25 cellular contexts compared by ENCODE assay signal in genomic region chr22:20491346-20491745, GRCh38.
"Had no signal": no experiment of that assay in that cellular context is flagged by ENCODE, and none has a peak within 500 bp of the region (broad histone marks: within the 10 kb centered on the region; RNA-seq: fewer than 3 reads in every experiment).

No MANE protein-coding gene starts in this region.

- H3K27ac Mint-ChIP-seq: nephron; neural progenitor cell; stimulated activated memory B cell treated with anti-CD40 and anti-IgM and Interleukin-4, amounts not matched to agents 10 μg/mL and 1 μg/mL and 100 μg/mL, for 72 hours had no signal

- H3K9me3 Mint-ChIP-seq: immature natural killer cell; memory B cell; nephron; neural progenitor cell; stimulated activated memory B cell treated with anti-CD40 and anti-IgM and Interleukin-4, amounts not matched to agents 10 μg/mL and 1 μg/mL and 100 μg/mL, for 72 hours had no signal

- DNase-seq: dermis blood vessel endothelial cell; effector memory CD4-positive, alpha-beta T cell; erythroblast; esophagus squamous epithelium; foreskin melanocyte; glutamatergic neuron; hypothalamus; immature natural killer cell; islet precursor cell; left ventricle myocardium superior; nucleus accumbens; psoas muscle; spleen; stimulated activated CD4-positive, alpha-beta T cell treated with anti-CD3 and anti-CD28 coated beads, Interleukin-4, amount 100 ng/mL, for 4 hours; stimulated activated naive CD8-positive, alpha-beta T cell treated with anti-CD3 and anti-CD28 coated beads, Interleukin-15, Interleukin-2, amounts not matched to agents 100 U/mL and 50 U/mL, for 24 hours had no signal

- H3K9me3 ChIP-seq: esophagus squamous epithelium, psoas muscle, spleen, thoracic aorta, tibial nerve had no signal

- H2AFZ ChIP-seq: neural progenitor cell had no signal

- H3K4me3 ChIP-seq: coronary artery, esophagus squamous epithelium, lung, neural progenitor cell, psoas muscle, skin epidermis, spleen, thoracic aorta, tibial nerve had no signal

- H3K27me3 ChIP-seq: esophagus squamous epithelium, spleen, tibial nerve had no signal

- H3K4me3 Mint-ChIP-seq: memory B cell; neural progenitor cell; stimulated activated memory B cell treated with anti-CD40 and anti-IgM and Interleukin-4, amounts not matched to agents 10 μg/mL and 1 μg/mL and 100 μg/mL, for 72 hours had no signal

- H3K4me2 ChIP-seq: neural progenitor cell had no signal

- ATAC-seq: left ventricle myocardium superior; psoas muscle; right cardiac atrium; stimulated activated memory B cell treated with anti-CD40 and anti-IgM and Interleukin-4, amounts not matched to agents 10 μg/mL and 1 μg/mL and 100 μg/mL, for 72 hours; stimulated activated naive CD8-positive, alpha-beta T cell treated with anti-CD3 and anti-CD28 coated beads, Interleukin-15, Interleukin-2, amounts not matched to agents 100 U/mL and 50 U/mL, for 24 hours had no signal

- H3K36me3 ChIP-seq: neural progenitor cell had no signal

- H3K9ac ChIP-seq: neural progenitor cell had no signal

- H3K27ac ChIP-seq: coronary artery, esophagus squamous epithelium, neural progenitor cell, psoas muscle, skin epidermis, spleen, thoracic aorta, tibial nerve had no signal

- H3K27me3 Mint-ChIP-seq: memory B cell; stimulated activated memory B cell treated with anti-CD40 and anti-IgM and Interleukin-4, amounts not matched to agents 10 μg/mL and 1 μg/mL and 100 μg/mL, for 72 hours had no signal
